8 cellular contexts compared by ENCODE assay signal in genomic region chr21:44939532-44940115, GRCh38. TPM values are rescaled to one million over a fixed set of nuclear protein-coding genes. Genes with fewer than 3 reads are reported as not detected.
DNase-seq lines count a peak whose midpoint lies in the region; ATAC-seq and TF ChIP-seq lines count a peak whose summit lies in the region.

SLX9 (plus strand) TSS chr21:44940029; CDS start chr21:44940058, 29 bp downstream.

- peak within 1 kb of the TSS; percentile 92 for H3K4me3 Mint-ChIP-seq in GM23338
- peak within 1 kb of the TSS; percentile 99 for H3K4me3 Mint-ChIP-seq in activated naive CD4-positive, alpha-beta T cell treated with anti-CD3 and anti-CD28 coated beads, Interleukin-2, amount 50 U/mL, for 24 hours
- peak within 1 kb of the TSS; percentile 85 for H3K4me3 Mint-ChIP-seq in osteocyte (ENCODE audit: unreplicated experiment)

- intact Hi-C loops in thyroid gland (cut with DNase I), result loop anchor here (10.0 kb wide), 2 partner anchors 125 to 345 kb away; partner anchors contain the start of genes POFUT2 and SUMO3

- H3K27ac ChIP-seq in GM23338 (ENCODE audit: low read depth) (no peak within 1 kb of the TSS), thyroid gland (peak within 1 kb of the TSS in 2 of 3 donors; percentile 7 to 10)

- H3K27ac Mint-ChIP-seq in GM23338 (peak within 1 kb of the TSS; percentile 92), osteocyte (ENCODE audit: unreplicated experiment) (peak within 1 kb of the TSS; percentile 60)
- peak within 1 kb of the TSS; percentile 92 for H3K27ac Mint-ChIP-seq in activated naive CD4-positive, alpha-beta T cell treated with anti-CD3 and anti-CD28 coated beads, Interleukin-2, amount 50 U/mL, for 24 hours

- H3K27me3 Mint-ChIP-seq in GM23338 (ENCODE audit: insufficient read depth, low read depth, poor library complexity) (peaks cover 12% of the 10 kb centered on the region), osteocyte (ENCODE audit: unreplicated experiment) (no peaks in the 10 kb centered on the region)
- H3K27me3 Mint-ChIP-seq in activated naive CD4-positive, alpha-beta T cell treated with anti-CD3 and anti-CD28 coated beads, Interleukin-2, amount 50 U/mL, for 24 hours, result no peaks in the 10 kb centered on the region

- 3 to 17% methylated on average over 7 to 35 of the region's 69 CpGs for whole genome bisulfite sequencing in thyroid gland, 2 donors

- H3K4me1 Mint-ChIP-seq in GM23338 (peaks cover 21% of the 10 kb centered on the region), osteocyte (ENCODE audit: unreplicated experiment) (peaks cover 22% of the 10 kb centered on the region)
- peaks cover 44% of the 10 kb centered on the region for H3K4me1 Mint-ChIP-seq in activated naive CD4-positive, alpha-beta T cell treated with anti-CD3 and anti-CD28 coated beads, Interleukin-2, amount 50 U/mL, for 24 hours

- no peak for TF ChIP-seq CTCF in GM23338 (conservative IDR thresholded peaks at IDR 0.05; ENCODE audit: low read depth in 2 of 2)
- TF ChIP-seq CTCF in osteocyte (IDR thresholded peaks at IDR 0.05), result no peak
- TF ChIP-seq CTCF in thyroid gland (IDR thresholded peaks at IDR 0.05), result no peak

- H3K9me2 ChIP-seq in GM23338 (ENCODE audit: insufficient read depth), result no peaks in the 10 kb centered on the region

- H3K36me3 ChIP-seq in GM23338 (ENCODE audit: insufficient read depth), result 0 out of 2 replicates have a peak, but pooled peaks cover 5% of the 10 kb centered on the region
- peaks cover 33% of the 10 kb centered on the region for H3K36me3 ChIP-seq in MG63
- peaks cover 0 to 8% of the 10 kb centered on the region in 2 donors for H3K36me3 ChIP-seq in thyroid gland

- H2AFZ ChIP-seq in GM23338, result peak within 1 kb of the TSS; percentile 98

- no peaks in the 10 kb centered on the region for H3F3A ChIP-seq in GM23338 (replicated peaks; ENCODE audit: low read depth)

- H3K9me3 Mint-ChIP-seq in GM23338 (no peaks in the 10 kb centered on the region; the same call in 2 of the 3 replicates), osteocyte (ENCODE audit: unreplicated experiment) (no peaks in the 10 kb centered on the region)
- H3K9me3 Mint-ChIP-seq in activated naive CD4-positive, alpha-beta T cell treated with anti-CD3 and anti-CD28 coated beads, Interleukin-2, amount 50 U/mL, for 24 hours, result no peaks in the 10 kb centered on the region

- H3K4me1 ChIP-seq in GM23338 (ENCODE audit: insufficient read depth), result peaks cover 10% of the 10 kb centered on the region
- peaks cover 15 to 22% of the 10 kb centered on the region in 2 donors for H3K4me1 ChIP-seq in thyroid gland

- peak; percentile 97 for ATAC-seq in GM23338

- peaks cover 50% of the 10 kb centered on the region for H3K79me2 ChIP-seq in GM23338 (replicated peaks; ENCODE audit: insufficient read depth)

- H3K4me3 ChIP-seq in GM23338, result peak within 1 kb of the TSS; percentile 85
- H3K4me3 ChIP-seq in MG63, result peak within 1 kb of the TSS; percentile 85
- H3K4me3 ChIP-seq in thyroid gland (replicated peaks in 1 of 3), result peak within 1 kb of the TSS; percentile 25 to 96 (median 72)

- peaks cover 28% of the 10 kb centered on the region for H3K36me3 Mint-ChIP-seq in GM23338 (ENCODE audit: low read depth)
- peaks cover 4% of the 10 kb centered on the region for H3K36me3 Mint-ChIP-seq in activated naive CD4-positive, alpha-beta T cell treated with anti-CD3 and anti-CD28 coated beads, Interleukin-2, amount 50 U/mL, for 24 hours
- H3K36me3 Mint-ChIP-seq in osteocyte (ENCODE audit: unreplicated experiment), result peaks cover 5% of the 10 kb centered on the region

- peak within 1 kb of the TSS; percentile 99 for H3K4me2 ChIP-seq in GM23338

- H3K27me3 ChIP-seq in GM23338 (ENCODE audit: insufficient read depth) (0 out of 2 replicates have a peak, but pooled peaks cover 12% of the 10 kb centered on the region), MG63 (no peaks in the 10 kb centered on the region), thyroid gland (no peaks in the 10 kb centered on the region)

- no peaks in the 10 kb centered on the region for H3K9me3 ChIP-seq in MG63
- H3K9me3 ChIP-seq in thyroid gland, result no peaks in the 10 kb centered on the region

- TF ChIP-seq POLR2A in thyroid gland (IDR thresholded peaks at IDR 0.05), result peak in 1 of 2 donors; percentile 58

- peaks cover 35% of the 10 kb centered on the region for H4K20me1 ChIP-seq in GM23338 (replicated peaks; ENCODE audit: insufficient read depth)

- DNase-seq in DMS79 treated with DMSO at 0.1 percent for 48 hours (lab: John Stamatoyannopoulos, UW) (peak; percentile 78), GM23338 (ENCODE audit: low spot score) (peak; percentile 91), MG63 (peak; percentile 85), SKM-1 treated with dmso at 0.1 percent for 144 hours (lab: John Stamatoyannopoulos, UW; ENCODE audit: unreplicated experiment) (peak; percentile 70), glomerular visceral epithelial cell (ENCODE audit: extremely low spot score) (peak; percentile 82), osteocyte (ENCODE audit: extremely low spot score, unreplicated experiment) (no peak), thyroid gland (peak; percentile 70 to 74)

TF ChIP-seq in GM23338, 12 proteins besides CTCF, POLR2A, EP300 and RAD21:
- TF ChIP-seq REST (IDR thresholded peaks at IDR 0.05; ENCODE audit: unreplicated experiment), result peak; percentile 16
- peak; percentile 68; the same call in 1 of the 2 replicates for TF ChIP-seq ETS1 (IDR thresholded peaks at IDR 0.05)
- no peak for TF ChIP-seq JUNB (IDR thresholded peaks at IDR 0.05; ENCODE audit: unreplicated experiment)
- TF ChIP-seq EZH2 (IDR thresholded peaks at IDR 0.05; ENCODE audit: low read depth, unreplicated experiment), result no peak
- TF ChIP-seq POLR2AphosphoS5 (IDR thresholded peaks at IDR 0.05; ENCODE audit: low read depth), result peak; percentile 87
- peak; percentile 72 for TF ChIP-seq CREB1 (CRISPR knock-in tag; IDR thresholded peaks at IDR 0.05; ENCODE audit: low read depth)
- TF ChIP-seq STAT1 (IDR thresholded peaks at IDR 0.05; ENCODE audit: unreplicated experiment), result no peak
- TF ChIP-seq ZNF331 (CRISPR knock-in tag; IDR thresholded peaks at IDR 0.05; ENCODE audit: low read depth), result no peak
TF ChIP-seq in GM23338: peak in this region for 4.

RNA-seq across cellular contexts. Expression of gene SLX9, which starts in this region (rescaled TPM):
- total RNA-seq in GM23338 (2014; rRNA removed; shearing (Covaris generic)), result 36.3 and 41.5 TPM in 2 replicates
- polyA plus RNA-seq in GM23338 (2016; fragmentation: Nextera tagmentation; extraction: Ambion mirVana), result 46.9 and 48.0 TPM in 2 replicates
- total RNA-seq in MG63 (2014; rRNA removed; shearing (Covaris generic); ENCODE audit: low replicate concordance), result 27.8 and 55.6 TPM in 2 replicates
- total RNA-seq in osteocyte (30.4 and 33.1 TPM in 2 replicates), thyroid gland (10 to 100 TPM in 3 of 4 donors, 1 to 10 TPM in 1; 4.8 to 19.1 (median 11.2) TPM)
